ENCODE assay signal across 14 cellular contexts in genomic region chr5:159311063-159311462, GRCh38. TPM values are rescaled to one million over a fixed set of nuclear protein-coding genes. Genes with fewer than 3 reads are reported as not detected.
A peak's percentile ranks its signal among the peaks of the same experiment; 100 is the strongest.
DNase-seq lines count a peak whose midpoint lies in the region; ATAC-seq, FAIRE-seq and TF ChIP-seq lines count a peak whose summit lies in the region.
"Had no signal": no experiment of that assay in that cellular context is flagged by ENCODE, and none has a peak within 500 bp of the region (broad histone marks: within the 10 kb centered on the region; RNA-seq: fewer than 3 reads in every experiment).

No MANE protein-coding gene starts in this region.

- peak overlapping the region; percentile 90 for H3K4me2 ChIP-seq in keratinocyte (ENCODE audit: control insufficient read depth, extremely low read depth, insufficient read depth, low read depth, low read length)
- H3K4me2 ChIP-seq: BLaER1 treated with 17β-estradiol and CSF1 and Interleukin-3, amounts not matched to agents 10 nM and 100 nM had no signal

- H3K4me1 Mint-ChIP-seq in WTC11: peaks cover 13% of the 10 kb centered on the region
- H3K4me1 Mint-ChIP-seq in progenitor cell of endocrine pancreas (ENCODE audit: low read depth): peaks cover 3% of the 10 kb centered on the region
- H3K4me1 Mint-ChIP-seq in stimulated activated effector memory CD8-positive, alpha-beta T cell treated with anti-CD3 and anti-CD28 coated beads, Interleukin-12 subunit alpha, Interleukin-12 subunit beta, amount 100 ng/mL, for 72 hours: no peaks in the 10 kb centered on the region

- H3K9ac ChIP-seq in HUES48 (ENCODE audit: low read depth, low read length) (no peak overlapping the region), keratinocyte (ENCODE audit: control insufficient read depth, extremely low read depth, insufficient read depth, low read length) (peak overlapping the region; percentile 46)
- H3K9ac ChIP-seq: BLaER1 treated with 17β-estradiol and CSF1 and Interleukin-3, amounts not matched to agents 10 nM and 100 nM had no signal

- POLR2A ChIA-PET in WTC11 (lab: Charles Lee): no interaction called here

- no peak overlapping the region for H3K27ac ChIP-seq in HUES48 (ENCODE audit: low read depth, low read length)
- H3K27ac ChIP-seq in keratinocyte (ENCODE audit: control insufficient read depth, insufficient read depth, low read length): no peak overlapping the region
- H3K27ac ChIP-seq: BLaER1 treated with 17β-estradiol and CSF1 and Interleukin-3, amounts not matched to agents 10 nM and 100 nM; gastrocnemius medialis; SK-N-MC had no signal

- H3K9me3 Mint-ChIP-seq in WTC11 (no peaks in the 10 kb centered on the region), progenitor cell of endocrine pancreas (ENCODE audit: low read depth) (no peaks in the 10 kb centered on the region)
- H3K9me3 Mint-ChIP-seq in stimulated activated effector memory CD8-positive, alpha-beta T cell treated with anti-CD3 and anti-CD28 coated beads, Interleukin-12 subunit alpha, Interleukin-12 subunit beta, amount 100 ng/mL, for 72 hours: no peaks in the 10 kb centered on the region

- H3K9me3 ChIP-seq in HUES48 (ENCODE audit: control insufficient read depth, insufficient read depth, low read length) (no peaks in the 10 kb centered on the region), keratinocyte (ENCODE audit: control insufficient read depth, low read depth, low read length) (no peaks in the 10 kb centered on the region)
- H3K9me3 ChIP-seq: gastrocnemius medialis had no signal

- CTCF ChIA-PET in WTC11 (lab: Charles Lee): interaction anchor here (0.5 to 2.8 kb wide), 6 partner anchors 21 to 676 kb away, joined by 3 to 15 read pairs (median 10); no protein-coding TSS in a partner anchor

- no peak for ATAC-seq in WTC11
- ATAC-seq in stimulated activated effector memory CD8-positive, alpha-beta T cell treated with anti-CD3 and anti-CD28 coated beads, Interleukin-12 subunit alpha, Interleukin-12 subunit beta, amount 100 ng/mL, for 72 hours: no peak
- ATAC-seq in GM18511 (IDR thresholded peaks at IDR 0.05; ENCODE audit: unreplicated experiment): no peak
- ATAC-seq: gastrocnemius medialis had no signal

- TF ChIP-seq CTCF in WTC11 (IDR thresholded peaks at IDR 0.05) (no peak), keratinocyte (optimal IDR thresholded peaks at IDR 0.05 in 1 of 3, IDR thresholded peaks at IDR 0.05 in 1 of 3, conservative IDR thresholded peaks at IDR 0.05 in 1 of 3; ENCODE audit: extremely low read depth in 1 of 3, insufficient read depth in 2 of 3, low read length in 3 of 3) (no peak), progenitor cell of endocrine pancreas (IDR thresholded peaks at IDR 0.05; ENCODE audit: unreplicated experiment) (no peak)

- H3K27me3 ChIP-seq in HUES48 (ENCODE audit: control insufficient read depth, insufficient read depth, low read length) (peaks cover 36% of the 10 kb centered on the region), keratinocyte (ENCODE audit: control insufficient read depth, extremely low read depth, insufficient read depth, low read length) (no peaks in the 10 kb centered on the region)
- H3K27me3 ChIP-seq: BLaER1 treated with 17β-estradiol and CSF1 and Interleukin-3, amounts not matched to agents 10 nM and 100 nM had no signal

- no peaks in the 10 kb centered on the region for H3K9me1 ChIP-seq in keratinocyte (ENCODE audit: control insufficient read depth, extremely low read depth, insufficient read depth, low read length)

- H3K4me3 ChIP-seq in HUES48 (ENCODE audit: low read depth, low read length): peak overlapping the region; percentile 42
- peak overlapping the region in 2 of 3 experiments; percentile 49 to 53 for H3K4me3 ChIP-seq in keratinocyte (ENCODE audit: control insufficient read depth in 2 of 3, extremely low read depth in 1 of 3, insufficient read depth in 2 of 3, low read depth in 1 of 3, low read length in 3 of 3)
- H3K4me3 ChIP-seq: BLaER1 treated with 17β-estradiol and CSF1 and Interleukin-3, amounts not matched to agents 10 nM and 100 nM; gastrocnemius medialis had no signal

- dilution Hi-C loops in keratinocyte (cut with MboI; ENCODE audit: extremely low pct_ligation_motif_present, low sequenced_read_pairs): no loop called here

- peak overlapping the region; percentile 82 for H2AFZ ChIP-seq in keratinocyte (ENCODE audit: control insufficient read depth, low read length)

- no peaks in the 10 kb centered on the region for H4K20me1 ChIP-seq in keratinocyte (ENCODE audit: control insufficient read depth, extremely low read depth, insufficient read depth, low read length)
- H4K20me1 ChIP-seq: BLaER1 treated with 17β-estradiol and CSF1 and Interleukin-3, amounts not matched to agents 10 nM and 100 nM had no signal

- H3K36me3 ChIP-seq in HUES48 (ENCODE audit: control insufficient read depth, insufficient read depth, low read length) (no peaks in the 10 kb centered on the region), keratinocyte (ENCODE audit: control insufficient read depth in 2 of 2, extremely low read depth in 1 of 2, insufficient read depth in 2 of 2, low read length in 2 of 2) (no peaks in the 10 kb centered on the region)
- H3K36me3 ChIP-seq: BLaER1 treated with 17β-estradiol and CSF1 and Interleukin-3, amounts not matched to agents 10 nM and 100 nM; gastrocnemius medialis had no signal

- no peak overlapping the region for H3K27ac Mint-ChIP-seq in WTC11
- no peak overlapping the region for H3K27ac Mint-ChIP-seq in progenitor cell of endocrine pancreas
- no peak overlapping the region for H3K27ac Mint-ChIP-seq in stimulated activated effector memory CD8-positive, alpha-beta T cell treated with anti-CD3 and anti-CD28 coated beads, Interleukin-12 subunit alpha, Interleukin-12 subunit beta, amount 100 ng/mL, for 72 hours

- DNase-seq in WTC11 (ENCODE audit: low spot score) (no peak), keratinocyte (ENCODE audit: low read depth, low spot score) (no peak), progenitor cell of endocrine pancreas (ENCODE audit: low spot score, unreplicated experiment) (no peak), AG08396 (ENCODE audit: low spot score) (no peak)
- DNase-seq in stimulated activated effector memory CD8-positive, alpha-beta T cell treated with anti-CD3 and anti-CD28 coated beads, Interleukin-12 subunit alpha, Interleukin-12 subunit beta, amount 100 ng/mL, for 72 hours (ENCODE audit: low spot score in 2 of 2): no peak
- DNase-seq: gastrocnemius medialis, IMR-90, NCI-H2227 treated with DMSO at 0.1 percent for 48 hours had no signal

- peaks cover 11% of the 10 kb centered on the region; the same call in 1 of the 2 replicates for H3K4me1 ChIP-seq in HUES48 (ENCODE audit: control insufficient read depth, insufficient read depth, low read length)
- peaks cover 12% of the 10 kb centered on the region for H3K4me1 ChIP-seq in keratinocyte (ENCODE audit: control insufficient read depth, extremely low read depth, insufficient read depth, low read length)
- H3K4me1 ChIP-seq: BLaER1 treated with 17β-estradiol and CSF1 and Interleukin-3, amounts not matched to agents 10 nM and 100 nM; gastrocnemius medialis had no signal

- H3K27me3 Mint-ChIP-seq in WTC11 (ENCODE audit: low read depth) (peaks cover 33% of the 10 kb centered on the region), progenitor cell of endocrine pancreas (peaks cover 51% of the 10 kb centered on the region)

- H3K4me3 Mint-ChIP-seq in WTC11 (peak overlapping the region; percentile 66), progenitor cell of endocrine pancreas (ENCODE audit: low read depth) (peak overlapping the region; percentile 56)
- H3K4me3 Mint-ChIP-seq in stimulated activated effector memory CD8-positive, alpha-beta T cell treated with anti-CD3 and anti-CD28 coated beads, Interleukin-12 subunit alpha, Interleukin-12 subunit beta, amount 100 ng/mL, for 72 hours: no peak overlapping the region

- no peak for FAIRE-seq in keratinocyte (lab: Jason Lieb, UNC)
- FAIRE-seq: GM19239 had no signal

- no peaks in the 10 kb centered on the region for H3K79me2 ChIP-seq in keratinocyte (ENCODE audit: control insufficient read depth, insufficient read depth, low read length)

- H3K36me3 Mint-ChIP-seq in WTC11: no peaks in the 10 kb centered on the region
- H3K36me3 Mint-ChIP-seq in progenitor cell of endocrine pancreas (ENCODE audit: insufficient read depth): no peaks in the 10 kb centered on the region
- no peaks in the 10 kb centered on the region for H3K36me3 Mint-ChIP-seq in stimulated activated effector memory CD8-positive, alpha-beta T cell treated with anti-CD3 and anti-CD28 coated beads, Interleukin-12 subunit alpha, Interleukin-12 subunit beta, amount 100 ng/mL, for 72 hours

TF ChIP-seq in WTC11, 78 proteins besides CTCF, POLR2A, EP300 and RAD21:
- TF ChIP-seq ZNF416 (CRISPR knock-in tag; IDR thresholded peaks at IDR 0.05) (no peak), EMX1 (CRISPR knock-in tag; IDR thresholded peaks at IDR 0.05) (no peak)

RNA-seq across cellular contexts. Expression of gene IL12B, which starts 19.2 kb away (rescaled TPM):
- not detected in 3 replicates for total RNA-seq in WTC11 (2021)
- not detected in 3 replicates for polyA plus RNA-seq in keratinocyte
- not detected for polyA plus RNA-seq in keratinocyte (2011; ENCODE audit: low read depth)
- polyA plus RNA-seq in keratinocyte (2011; cell fraction: cytosol; rRNA removed): not detected in 2 replicates
- polyA plus RNA-seq in keratinocyte (2011; cell fraction: nucleus; rRNA removed): 0.08 TPM in 1 of 2 replicates, not detected in the other
- not detected in 2 replicates for polyA plus RNA-seq in keratinocyte (2012; ENCODE audit: low replicate concordance)
- not detected in 3 replicates for polyA minus RNA-seq in keratinocyte
- not detected for polyA minus RNA-seq in keratinocyte (2011; cell fraction: cytosol; rRNA and poly(A)+ RNA removed)
- polyA minus RNA-seq in keratinocyte (2011; cell fraction: nucleus; rRNA and poly(A)+ RNA removed): not detected in 2 replicates
- not detected in 2 replicates for total RNA-seq in progenitor cell of endocrine pancreas
- total RNA-seq: activated CD8-positive, alpha-beta memory T cell treated with anti-CD3 and anti-CD28 coated beads for 36 hours; gastrocnemius medialis; IMR-90 had no signal

RNA-seq across cellular contexts. Expression of gene UBLCP1, which starts 48.0 kb away (rescaled TPM):
- 31.0 to 32.2 TPM (median 31.0 TPM) in 3 replicates for total RNA-seq in WTC11 (2021)
- polyA plus RNA-seq in keratinocyte: 21.6 to 42.5 TPM (median 26.7 TPM) in 3 replicates
- polyA plus RNA-seq in keratinocyte (2011; ENCODE audit: low read depth): 43.7 TPM
- polyA plus RNA-seq in keratinocyte (2011; cell fraction: cytosol; rRNA removed): 23.8 and 44.7 TPM in 2 replicates
- 18.1 and 29.8 TPM in 2 replicates for polyA plus RNA-seq in keratinocyte (2011; cell fraction: nucleus; rRNA removed)
- polyA plus RNA-seq in keratinocyte (2012; ENCODE audit: low replicate concordance): 23.1 and 29.9 TPM in 2 replicates
- 1.9 to 13.1 TPM (median 4.1 TPM) in 3 replicates for polyA minus RNA-seq in keratinocyte
- 7.1 TPM for polyA minus RNA-seq in keratinocyte (2011; cell fraction: cytosol; rRNA and poly(A)+ RNA removed)
- 5.9 and 10.6 TPM in 2 replicates for polyA minus RNA-seq in keratinocyte (2011; cell fraction: nucleus; rRNA and poly(A)+ RNA removed)
- total RNA-seq in progenitor cell of endocrine pancreas: 29.5 and 29.7 TPM in 2 replicates
